In the genomic region with DNA sequence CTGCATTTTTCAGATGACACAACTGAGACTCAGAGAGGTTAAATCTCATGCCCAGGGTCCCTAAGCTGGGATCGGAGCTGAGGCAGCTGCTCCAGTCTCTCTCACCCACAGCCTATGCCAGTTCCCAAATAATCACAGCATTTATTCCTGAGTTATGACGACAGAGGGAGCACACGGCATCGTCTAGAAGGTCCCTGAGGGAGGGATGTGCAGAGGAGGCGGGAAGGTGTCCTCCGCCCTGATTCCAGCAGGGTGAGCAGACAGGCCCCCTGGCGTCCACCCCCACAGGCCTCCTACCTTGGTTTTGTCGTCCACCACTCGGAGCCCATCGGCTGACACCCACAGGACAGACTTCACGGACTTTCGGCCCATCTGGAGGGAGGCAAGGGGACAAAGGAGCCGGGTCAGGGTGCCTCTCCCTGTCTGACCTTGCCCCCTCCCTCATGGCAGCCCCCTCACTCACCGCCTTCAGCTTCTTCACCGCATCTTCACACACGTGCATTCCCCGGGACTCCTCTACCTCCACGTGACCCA, we compare ENCODE assay signal across 19 cellular contexts.
"Had no signal": no experiment of that assay in that cellular context is flagged by ENCODE, and none has a peak within 500 bp of the region (broad histone marks: within the 10 kb centered on the region; RNA-seq: fewer than 3 reads in every experiment).

No MANE protein-coding gene starts in this region.

- H3K9me3 ChIP-seq: esophagus squamous epithelium, gastrocnemius medialis, heart right ventricle, mucosa of descending colon, ovary, right atrium auricular region, sigmoid colon, stomach, thyroid gland, upper lobe of left lung, vagina had no signal

- H3K36me3 ChIP-seq: ovary had no signal

- H3K27ac ChIP-seq: epithelial cell of prostate, esophagus squamous epithelium, gastrocnemius medialis, ovary, right atrium auricular region, sigmoid colon, thyroid gland, upper lobe of left lung, vagina had no signal

- ATAC-seq: effector memory CD8-positive, alpha-beta T cell; gastrocnemius medialis; heart right ventricle; mucosa of descending colon; naive thymus-derived CD8-positive, alpha-beta T cell had no signal

- DNase-seq: effector memory CD8-positive, alpha-beta T cell; esophagus squamous epithelium; gastrocnemius medialis; heart right ventricle; hypothalamus; kidney glomerular epithelial cell; mucosa of descending colon; ovary; sigmoid colon; small intestine; stimulated activated CD4-positive, alpha-beta T cell treated with anti-CD3 and anti-CD28 coated beads, Interleukin-12 subunit alpha, Interleukin-12 subunit beta, amount 100 ng/mL, for 4 hours; stimulated activated naive CD4-positive, alpha-beta T cell; stomach; thyroid gland; upper lobe of left lung had no signal

- H3K4me3 ChIP-seq: esophagus squamous epithelium, gastrocnemius medialis, heart right ventricle, mucosa of descending colon, ovary, right atrium auricular region, sigmoid colon, stomach, thyroid gland, upper lobe of left lung, vagina had no signal

- H3K4me1 ChIP-seq: gastrocnemius medialis, thyroid gland had no signal

- H3K27me3 ChIP-seq: esophagus squamous epithelium, gastrocnemius medialis, heart right ventricle, ovary, right atrium auricular region, sigmoid colon, stomach, thyroid gland, upper lobe of left lung, vagina had no signal
